In the genomic region with DNA sequence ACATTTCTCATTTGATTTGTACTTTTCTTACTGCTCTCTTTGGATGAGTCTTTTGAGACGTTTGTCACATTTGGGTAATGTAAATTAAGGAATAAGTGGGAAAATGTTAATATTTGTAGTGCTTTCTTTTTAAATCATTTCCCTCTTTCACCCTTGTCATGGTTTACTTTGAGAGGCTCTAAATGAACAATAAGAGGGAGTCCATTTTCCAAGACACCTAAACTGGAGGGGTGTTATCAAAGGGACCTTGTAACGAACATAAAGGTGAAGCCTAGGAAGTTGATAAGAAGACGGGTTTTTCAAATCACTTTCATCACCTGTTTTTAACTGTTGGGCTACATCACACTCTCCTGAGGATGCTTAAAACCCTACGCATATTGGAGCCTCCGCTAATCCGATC, we compare ENCODE assay signal across 26 cellular contexts. TPM values are rescaled to one million over a fixed set of nuclear protein-coding genes. Genes with fewer than 3 reads are reported as not detected.
DNase-seq lines count a peak whose midpoint lies in the region; ATAC-seq and TF ChIP-seq lines count a peak whose summit lies in the region.
"Had no signal": no experiment of that assay in that cellular context is flagged by ENCODE, and none has a peak within 500 bp of the region (broad histone marks: within the 10 kb centered on the region; RNA-seq: fewer than 3 reads in every experiment).

No MANE protein-coding gene starts in this region.

- no peak overlapping the region for H3K14ac ChIP-seq in mesenchymal stem cell (ENCODE audit: low read length in 2 of 2)

- peaks cover 51% of the 10 kb centered on the region for H3K36me3 Mint-ChIP-seq in activated CD4-positive, alpha-beta memory T cell treated with anti-CD3 and anti-CD28 coated beads for 36 hours
- H3K36me3 Mint-ChIP-seq in activated CD4-positive, alpha-beta memory T cell treated with anti-CD3 and anti-CD28 coated beads, Interleukin-2, amount 10 ng/mL, durations not matched to agents 7 days and 5 days (ENCODE audit: low read depth) = peaks cover 68% of the 10 kb centered on the region
- H3K36me3 Mint-ChIP-seq in activated T-helper 1 cell treated with anti-CD3 and anti-CD28 coated beads, Interleukin-12 subunit alpha, Interleukin-12 subunit beta, Interleukin-2, Interleukin-4 antibody, amounts not matched to agents 30 ng/mL and 10 ng/mL and 1 ng/mL, durations not matched to agents 14 hours and 24 hours and 36 hours (ENCODE audit: low read depth) = peaks cover 58% of the 10 kb centered on the region
- peaks cover 14% of the 10 kb centered on the region for H3K36me3 Mint-ChIP-seq in neural progenitor cell

- H3K79me1 ChIP-seq in mesenchymal stem cell (replicated peaks; ENCODE audit: low read length, poor library complexity, severe bottlenecking) = peaks cover 21% of the 10 kb centered on the region

- H3K27ac ChIP-seq in mesenchymal stem cell (ENCODE audit: low read length, poor library complexity, severe bottlenecking) = no peak overlapping the region
- no peak overlapping the region for H3K27ac ChIP-seq in neural progenitor cell

- H2BK15ac ChIP-seq in mesenchymal stem cell (ENCODE audit: low read depth, poor library complexity, severe bottlenecking) = no peak overlapping the region

- H3K4ac ChIP-seq in mesenchymal stem cell (ENCODE audit: low read depth in 1 of 2, low read length in 2 of 2) = no peak overlapping the region

- no peaks in the 10 kb centered on the region for H3F3A ChIP-seq in neural progenitor cell (ENCODE audit: low read depth)

- POLR2A ChIA-PET in activated CD4-positive, alpha-beta memory T cell treated with anti-CD3 and anti-CD28 coated beads for 36 hours (lab: Charles Lee) = interaction anchor here (0.7 kb wide), 1 partner anchor 12 kb away, joined by 4 read pairs; the partner anchor contains the start of gene EED
- POLR2A ChIA-PET in activated CD4-positive, alpha-beta memory T cell treated with anti-CD3 and anti-CD28 coated beads, Interleukin-2, amount 10 ng/mL, durations not matched to agents 7 days and 5 days (lab: Charles Lee) = interaction anchor here (1.3 to 2.4 kb wide), 2 partner anchors 10 to 15 kb away, joined by 3 to 6 read pairs; no protein-coding TSS in a partner anchor

- H3K27me3 Mint-ChIP-seq in activated CD4-positive, alpha-beta memory T cell treated with anti-CD3 and anti-CD28 coated beads for 36 hours = no peaks in the 10 kb centered on the region
- no peaks in the 10 kb centered on the region for H3K27me3 Mint-ChIP-seq in activated CD4-positive, alpha-beta memory T cell treated with anti-CD3 and anti-CD28 coated beads, Interleukin-2, amount 10 ng/mL, durations not matched to agents 7 days and 5 days
- H3K27me3 Mint-ChIP-seq in activated T-helper 1 cell treated with anti-CD3 and anti-CD28 coated beads, Interleukin-12 subunit alpha, Interleukin-12 subunit beta, Interleukin-2, Interleukin-4 antibody, amounts not matched to agents 30 ng/mL and 10 ng/mL and 1 ng/mL, durations not matched to agents 14 hours and 24 hours and 36 hours (ENCODE audit: insufficient read depth) = no peaks in the 10 kb centered on the region
- peaks cover 3% of the 10 kb centered on the region for H3K27me3 Mint-ChIP-seq in neural progenitor cell (ENCODE audit: insufficient read depth, low read depth)
- H3K27me3 Mint-ChIP-seq: CD4-positive, alpha-beta memory T cell had no signal

- no peak overlapping the region for H3K18ac ChIP-seq in mesenchymal stem cell (ENCODE audit: low read depth in 1 of 2, low read length in 2 of 2)

- peak overlapping the region; percentile 66 for H3K27ac Mint-ChIP-seq in activated CD4-positive, alpha-beta memory T cell treated with anti-CD3 and anti-CD28 coated beads for 36 hours
- H3K27ac Mint-ChIP-seq in activated CD4-positive, alpha-beta memory T cell treated with anti-CD3 and anti-CD28 coated beads, Interleukin-2, amount 10 ng/mL, durations not matched to agents 7 days and 5 days = no peak overlapping the region
- H3K27ac Mint-ChIP-seq in activated T-helper 1 cell treated with anti-CD3 and anti-CD28 coated beads, Interleukin-12 subunit alpha, Interleukin-12 subunit beta, Interleukin-2, Interleukin-4 antibody, amounts not matched to agents 30 ng/mL and 10 ng/mL and 1 ng/mL, durations not matched to agents 14 hours and 24 hours and 36 hours = peak overlapping the region; percentile 70
- no peak overlapping the region for H3K27ac Mint-ChIP-seq in neural progenitor cell
- H3K27ac Mint-ChIP-seq: GM23338, HFFc6 had no signal

- H3K9ac ChIP-seq in mesenchymal stem cell (ENCODE audit: low read length) (no peak overlapping the region), neural progenitor cell (no peak overlapping the region)

- peaks cover 50% of the 10 kb centered on the region for H3K4me1 Mint-ChIP-seq in activated CD4-positive, alpha-beta memory T cell treated with anti-CD3 and anti-CD28 coated beads for 36 hours (ENCODE audit: low read depth)
- peaks cover 43% of the 10 kb centered on the region for H3K4me1 Mint-ChIP-seq in activated CD4-positive, alpha-beta memory T cell treated with anti-CD3 and anti-CD28 coated beads, Interleukin-2, amount 10 ng/mL, durations not matched to agents 7 days and 5 days
- H3K4me1 Mint-ChIP-seq in activated T-helper 1 cell treated with anti-CD3 and anti-CD28 coated beads, Interleukin-12 subunit alpha, Interleukin-12 subunit beta, Interleukin-2, Interleukin-4 antibody, amounts not matched to agents 30 ng/mL and 10 ng/mL and 1 ng/mL, durations not matched to agents 14 hours and 24 hours and 36 hours (ENCODE audit: low read depth) = peaks cover 51% of the 10 kb centered on the region
- H3K4me1 Mint-ChIP-seq in neural progenitor cell = no peaks in the 10 kb centered on the region
- H3K4me1 Mint-ChIP-seq: GM23338 had no signal

- H3K27me3 ChIP-seq in mesenchymal stem cell (ENCODE audit: control insufficient read depth in 1 of 2, insufficient read depth in 1 of 2, low read length in 2 of 2) (no peaks in the 10 kb centered on the region), neural progenitor cell (no peaks in the 10 kb centered on the region)
- H3K27me3 ChIP-seq: MG63 had no signal

- H3K79me2 ChIP-seq in neural progenitor cell (ENCODE audit: low read depth) = peaks cover 51% of the 10 kb centered on the region

- H4K8ac ChIP-seq in mesenchymal stem cell (ENCODE audit: low read length) = no peak overlapping the region

- H2BK120ac ChIP-seq in mesenchymal stem cell (ENCODE audit: low read depth, low read length) = peak overlapping the region; percentile 8

- DNase-seq in activated CD4-positive, alpha-beta memory T cell treated with anti-CD3 and anti-CD28 coated beads for 36 hours = no peak
- no peak for DNase-seq in activated CD4-positive, alpha-beta memory T cell treated with anti-CD3 and anti-CD28 coated beads, Interleukin-2, amount 10 ng/mL, durations not matched to agents 7 days and 5 days
- DNase-seq in GM12865 (ENCODE audit: low read depth) = no peak
- DNase-seq in activated T-helper 1 cell treated with anti-CD3 and anti-CD28 coated beads, Interleukin-12 subunit alpha, Interleukin-12 subunit beta, Interleukin-2, Interleukin-4 antibody, amounts not matched to agents 30 ng/mL and 10 ng/mL and 1 ng/mL, durations not matched to agents 14 hours and 24 hours and 36 hours (ENCODE audit: low spot score) = no peak
- no peak for DNase-seq in mesenchymal stem cell
- no peak for DNase-seq in T-helper 2 cell
- DNase-seq in neural progenitor cell (ENCODE audit: low spot score) = no peak
- DNase-seq: C1 segment of cervical spinal cord; CD4-positive, alpha-beta memory T cell; COR-L47; DMS53; HFFc6; IMR-90; KG1; MG63; NCI-H1105 treated with DMSO at 0.1 percent for 48 hours; NCI-H146; NCI-H1930; NCI-H2107; NCI-H446; NCI-H524 treated with DMSO at 0.1 percent for 48 hours; NCI-H774; PC-3 had no signal

- H2AK5ac ChIP-seq in mesenchymal stem cell (ENCODE audit: low read length, severe bottlenecking) = no peak overlapping the region

- H2AFZ ChIP-seq in mesenchymal stem cell (ENCODE audit: low read depth, low read length) (no peak overlapping the region), neural progenitor cell (replicated peaks) (no peak overlapping the region)
- H2AFZ ChIP-seq: GM23338 had no signal

- H2BK5ac ChIP-seq in mesenchymal stem cell (ENCODE audit: low read depth, low read length, poor library complexity, severe bottlenecking) = no peak overlapping the region

- H3K4me1 ChIP-seq in mesenchymal stem cell (ENCODE audit: control insufficient read depth, insufficient read depth, low read depth, low read length) (no peaks in the 10 kb centered on the region), neural progenitor cell (no peaks in the 10 kb centered on the region)

- intact Hi-C loops in activated CD4-positive, alpha-beta memory T cell treated with anti-CD3 and anti-CD28 coated beads for 36 hours (cut with micrococcal nuclease) = loop anchor here (1.0 kb wide), 3 partner anchors 8 to 209 kb away; no protein-coding TSS in a partner anchor
- intact Hi-C loops in activated T-helper 1 cell treated with anti-CD3 and anti-CD28 coated beads, Interleukin-12 subunit alpha, Interleukin-12 subunit beta, Interleukin-2, Interleukin-4 antibody, amounts not matched to agents 30 ng/mL and 10 ng/mL and 1 ng/mL, durations not matched to agents 14 hours and 24 hours and 36 hours (cut with micrococcal nuclease) = loop anchor here (1.0 kb wide), 3 partner anchors 11 to 209 kb away; no protein-coding TSS in a partner anchor

- no peak overlapping the region for H2BK12ac ChIP-seq in mesenchymal stem cell (ENCODE audit: low read length in 2 of 2)

- peaks cover 7% of the 10 kb centered on the region for H4K20me1 ChIP-seq in neural progenitor cell (ENCODE audit: low read depth)

- H3K23ac ChIP-seq in mesenchymal stem cell (ENCODE audit: low read length in 2 of 2) = no peak overlapping the region

- CTCF ChIA-PET in activated CD4-positive, alpha-beta memory T cell treated with anti-CD3 and anti-CD28 coated beads for 36 hours (lab: Charles Lee) = interaction anchor here (1.9 kb wide), 1 partner anchor 63 kb away, joined by 5 read pairs; no protein-coding TSS in a partner anchor
- CTCF ChIA-PET in activated CD4-positive, alpha-beta memory T cell treated with anti-CD3 and anti-CD28 coated beads, Interleukin-2, amount 10 ng/mL, durations not matched to agents 7 days and 5 days (lab: Charles Lee) = interaction anchor here (0.7 to 1.3 kb wide), 2 partner anchors 28 to 166 kb away, joined by 4 read pairs; no protein-coding TSS in a partner anchor

- WGBS in mesenchymal stem cell = 97% methylated on average over 5 of the region's 6 CpGs

- H3K4me3 ChIP-seq in GM12865 (ENCODE audit: low read depth, low read length) (peak overlapping the region; percentile 21; the same call in 1 of the 2 replicates), mesenchymal stem cell (ENCODE audit: insufficient read depth in 1 of 2, low read depth in 1 of 2, low read length in 2 of 2) (no peak overlapping the region), neural progenitor cell (no peak overlapping the region)
- H3K4me3 ChIP-seq: GM23338, HAP-1, MG63 had no signal

- no peak overlapping the region for H3K4me3 Mint-ChIP-seq in activated CD4-positive, alpha-beta memory T cell treated with anti-CD3 and anti-CD28 coated beads for 36 hours
- no peak overlapping the region for H3K4me3 Mint-ChIP-seq in activated CD4-positive, alpha-beta memory T cell treated with anti-CD3 and anti-CD28 coated beads, Interleukin-2, amount 10 ng/mL, durations not matched to agents 7 days and 5 days
- H3K4me3 Mint-ChIP-seq in activated T-helper 1 cell treated with anti-CD3 and anti-CD28 coated beads, Interleukin-12 subunit alpha, Interleukin-12 subunit beta, Interleukin-2, Interleukin-4 antibody, amounts not matched to agents 30 ng/mL and 10 ng/mL and 1 ng/mL, durations not matched to agents 14 hours and 24 hours and 36 hours = peak overlapping the region; percentile 7
- H3K4me3 Mint-ChIP-seq in neural progenitor cell = no peak overlapping the region
- H3K4me3 Mint-ChIP-seq: GM23338, HFFc6 had no signal

- no peak overlapping the region for H4K91ac ChIP-seq in mesenchymal stem cell (ENCODE audit: low read length)

- ATAC-seq in GM19035 (IDR thresholded peaks at IDR 0.05; ENCODE audit: unreplicated experiment) = no peak
- ATAC-seq: GM23338, PC-3 had no signal

- H3K9me3 ChIP-seq in mesenchymal stem cell (ENCODE audit: control insufficient read depth, low read length) = no peaks in the 10 kb centered on the region
- no peaks in the 10 kb centered on the region for H3K9me3 ChIP-seq in neural progenitor cell (ENCODE audit: low read depth)
- H3K9me3 ChIP-seq: HAP-1, MG63 had no signal

- H3K36me3 ChIP-seq in mesenchymal stem cell (ENCODE audit: control insufficient read depth in 1 of 2, insufficient read depth in 2 of 2, low read depth in 1 of 2, low read length in 2 of 2) (peaks cover 11 to 38% of the 10 kb centered on the region in 2 experiments), neural progenitor cell (peaks cover 2% of the 10 kb centered on the region)

- H3K4me2 ChIP-seq in mesenchymal stem cell (ENCODE audit: low read length, poor library complexity, severe bottlenecking) (no peak overlapping the region), neural progenitor cell (no peak overlapping the region)
- H3K4me2 ChIP-seq: GM23338 had no signal

- TF ChIP-seq CTCF in GM12865 (IDR thresholded peaks at IDR 0.05; ENCODE audit: insufficient read depth, low read depth, low read length, missing control alignments) (no peak), neural progenitor cell (IDR thresholded peaks at IDR 0.05) (no peak)

- H3K9me3 Mint-ChIP-seq in activated CD4-positive, alpha-beta memory T cell treated with anti-CD3 and anti-CD28 coated beads for 36 hours = no peaks in the 10 kb centered on the region
- no peaks in the 10 kb centered on the region for H3K9me3 Mint-ChIP-seq in activated CD4-positive, alpha-beta memory T cell treated with anti-CD3 and anti-CD28 coated beads, Interleukin-2, amount 10 ng/mL, durations not matched to agents 7 days and 5 days
- no peaks in the 10 kb centered on the region for H3K9me3 Mint-ChIP-seq in activated T-helper 1 cell treated with anti-CD3 and anti-CD28 coated beads, Interleukin-12 subunit alpha, Interleukin-12 subunit beta, Interleukin-2, Interleukin-4 antibody, amounts not matched to agents 30 ng/mL and 10 ng/mL and 1 ng/mL, durations not matched to agents 14 hours and 24 hours and 36 hours
- H3K9me3 Mint-ChIP-seq in neural progenitor cell = no peaks in the 10 kb centered on the region
- H3K9me3 Mint-ChIP-seq: CD4-positive, alpha-beta memory T cell; GM23338; HFFc6 had no signal

RNA-seq across cellular contexts. Expression of gene EED, which starts 12.1 kb away (rescaled TPM):
- 100 to 1,000 TPM; 170 TPM for total RNA-seq in activated CD4-positive, alpha-beta memory T cell treated with anti-CD3 and anti-CD28 coated beads for 36 hours
- 10 to 100 TPM; 63.9 to 66.9 TPM for total RNA-seq in activated CD4-positive, alpha-beta memory T cell treated with anti-CD3 and anti-CD28 coated beads, Interleukin-2, amount 10 ng/mL, durations not matched to agents 7 days and 5 days
- total RNA-seq in activated T-helper 1 cell treated with anti-CD3 and anti-CD28 coated beads, Interleukin-12 subunit alpha, Interleukin-12 subunit beta, Interleukin-2, Interleukin-4 antibody, amounts not matched to agents 30 ng/mL and 10 ng/mL and 1 ng/mL, durations not matched to agents 14 hours and 24 hours and 36 hours = 279 and 294 TPM in 2 replicates
- 7.9 TPM for polyA plus RNA-seq in mesenchymal stem cell (2013, experiment 1 of 2)
- polyA plus RNA-seq in mesenchymal stem cell (2013, experiment 2 of 2) = 7.9 TPM
- 44.2 and 64.9 TPM in 2 replicates for total RNA-seq in neural progenitor cell (ENCODE audit: low replicate concordance)

RNA-seq across cellular contexts. Expression of gene HIKESHI, which starts 45.4 kb away (rescaled TPM):
- 10 to 100 TPM; 53.1 to 55.1 TPM for total RNA-seq in activated CD4-positive, alpha-beta memory T cell treated with anti-CD3 and anti-CD28 coated beads for 36 hours
- 10 to 100 TPM; 40.6 to 44.5 TPM for total RNA-seq in activated CD4-positive, alpha-beta memory T cell treated with anti-CD3 and anti-CD28 coated beads, Interleukin-2, amount 10 ng/mL, durations not matched to agents 7 days and 5 days
- total RNA-seq in activated T-helper 1 cell treated with anti-CD3 and anti-CD28 coated beads, Interleukin-12 subunit alpha, Interleukin-12 subunit beta, Interleukin-2, Interleukin-4 antibody, amounts not matched to agents 30 ng/mL and 10 ng/mL and 1 ng/mL, durations not matched to agents 14 hours and 24 hours and 36 hours = 54.2 and 56.4 TPM in 2 replicates
- polyA plus RNA-seq in mesenchymal stem cell (2013, experiment 1 of 2) = 79.9 TPM
- 90.6 TPM for polyA plus RNA-seq in mesenchymal stem cell (2013, experiment 2 of 2)
- total RNA-seq in neural progenitor cell (ENCODE audit: low replicate concordance) = 86.6 and 87.2 TPM in 2 replicates

Comparison
In these comparisons a context has a peak if more than half of its experiments do, and no peak if none do; other contexts are left out.
1. H3K27ac Mint-ChIP-seq: peak in activated CD4-positive, alpha-beta memory T cell treated with anti-CD3 and anti-CD28 coated beads for 36 hours (single experiment) and activated T-helper 1 cell treated with anti-CD3 and anti-CD28 coated beads, Interleukin-12 subunit alpha, Interleukin-12 subunit beta, Interleukin-2, Interleukin-4 antibody, amounts not matched to agents 30 ng/mL and 10 ng/mL and 1 ng/mL, durations not matched to agents 14 hours and 24 hours and 36 hours (single experiment); none in activated CD4-positive, alpha-beta memory T cell treated with anti-CD3 and anti-CD28 coated beads, Interleukin-2, amount 10 ng/mL, durations not matched to agents 7 days and 5 days (single experiment) and neural progenitor cell (single experiment).